In the genomic region with DNA sequence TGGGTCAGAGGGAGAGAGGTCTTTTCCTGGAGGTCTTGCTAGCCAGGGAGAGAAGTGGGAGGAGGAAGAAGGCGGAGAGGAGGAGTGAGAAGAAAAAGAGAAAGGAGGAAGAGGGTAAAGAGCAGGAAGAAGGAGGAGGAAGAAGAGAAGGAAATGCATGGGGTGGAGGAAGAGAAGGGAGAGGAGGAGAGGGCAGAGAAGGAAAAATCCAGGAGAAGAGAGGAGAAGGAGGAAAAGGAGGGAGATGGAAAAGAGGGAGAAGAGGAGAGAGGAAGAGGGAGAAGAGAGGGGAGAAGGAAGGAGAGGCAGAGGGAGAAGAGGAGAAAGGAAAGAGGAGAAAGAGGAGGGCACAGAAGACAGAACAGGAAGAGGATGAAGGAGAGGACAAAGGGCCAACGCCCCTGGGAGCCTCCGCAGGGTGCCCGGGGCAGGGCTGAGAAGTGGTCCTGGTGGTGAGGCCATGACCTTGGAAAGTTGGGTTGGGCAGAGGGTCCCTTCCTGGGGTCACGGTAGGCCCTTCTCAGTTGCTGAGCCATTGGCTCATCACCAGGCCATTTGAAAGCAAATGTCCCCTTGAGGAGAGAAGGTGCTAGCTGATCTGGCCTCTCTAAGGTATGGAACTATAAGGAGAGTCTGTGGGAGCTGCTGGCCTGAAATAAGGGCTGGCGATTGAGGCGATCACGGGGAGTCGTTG, we compare ENCODE assay signal across 2 cellular contexts.
TF ChIP-seq lines count a peak whose summit lies in the region.

No MANE protein-coding gene starts in this region.

TF ChIP-seq in HCT116, 20 proteins besides CTCF, POLR2A, EP300 and RAD21:
- TF ChIP-seq EZH2 (IDR thresholded peaks at IDR 0.05) (no peak), ELF1 (IDR thresholded peaks at IDR 0.05; ENCODE audit: borderline replicate concordance, low read depth) (no peak)

TF ChIP-seq in endothelial cell of umbilical vein, 7 proteins besides CTCF, POLR2A, EP300 and RAD21:
- TF ChIP-seq FOS (IDR thresholded peaks at IDR 0.05; ENCODE audit: borderline replicate concordance, insufficient read depth, low read length), result no peak
- no peak for TF ChIP-seq POLR2AphosphoS5 (IDR thresholded peaks at IDR 0.05; ENCODE audit: insufficient read depth, low read depth, low read length)
- TF ChIP-seq JUN (IDR thresholded peaks at IDR 0.05; ENCODE audit: borderline replicate concordance, insufficient read depth, insufficient read length, low read depth), result no peak
- TF ChIP-seq MYC (IDR thresholded peaks at IDR 0.05; ENCODE audit: low read depth, low read length), result no peak
- no peak for TF ChIP-seq GATA2 (IDR thresholded peaks at IDR 0.05; ENCODE audit: insufficient read depth, insufficient read length, low read depth, low read length)
- no peak for TF ChIP-seq EZH2 (IDR thresholded peaks at IDR 0.05; ENCODE audit: borderline replicate concordance, low read depth, low read length, severe bottlenecking)
- TF ChIP-seq, protein P1, sequence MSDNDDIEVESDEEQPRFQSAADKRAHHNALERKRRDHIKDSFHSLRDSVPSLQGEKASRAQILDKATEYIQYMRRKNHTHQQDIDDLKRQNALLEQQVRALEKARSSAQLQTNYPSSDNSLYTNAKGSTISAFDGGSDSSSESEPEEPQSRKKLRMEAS (IDR thresholded peaks at IDR 0.05; ENCODE audit: insufficient read depth, insufficient read length), result no peak
